In genomic region chr2:29628078-29628765, GRCh38 we compare ENCODE assay signal across 24 cellular contexts.
DNase-seq lines count a peak whose midpoint lies in the region; ATAC-seq and TF ChIP-seq lines count a peak whose summit lies in the region.
"Had no signal": no experiment of that assay in that cellular context is flagged by ENCODE, and none has a peak within 500 bp of the region (broad histone marks: within the 10 kb centered on the region; RNA-seq: fewer than 3 reads in every experiment).

No MANE protein-coding gene starts in this region.

- no peak for TF ChIP-seq CTCF in epithelial cell of esophagus (IDR thresholded peaks at IDR 0.05; ENCODE audit: insufficient read depth, low read depth, low read length, missing control alignments)

- DNase-seq in GM23248 (peak; percentile 39), NCI-H524 treated with DMSO at 0.1 percent for 48 hours (lab: John Stamatoyannopoulos, UW) (peak; percentile 24), epithelial cell of esophagus (ENCODE audit: low read depth) (peak; percentile 37), skeletal muscle cell (ENCODE audit: low read depth) (peak; percentile 13), OCI-M2 (lab: John Stamatoyannopoulos, UW; ENCODE audit: unreplicated experiment) (no peak)
- DNase-seq in stimulated activated naive CD4-positive, alpha-beta T cell treated with Interleukin-2 at 50 U/mL for 16 hours (lab: John Stamatoyannopoulos, UW), result no peak
- no peak for DNase-seq in activated naive CD4-positive, alpha-beta T cell treated with anti-CD3 and anti-CD28 coated beads, Interleukin-2, amount 50 U/mL, for 72 hours (ENCODE audit: low spot score in 2 of 2)
- DNase-seq: activated CD4-positive, alpha-beta T cell treated with anti-CD3 and anti-CD28 coated beads, Interleukin-2, amount 50 U/mL, for 4 hours; activated effector memory CD4-positive, alpha-beta T cell treated with anti-CD3 and anti-CD28 coated beads, Interleukin-2, amount 50 U/mL, for 16 hours; adrenal gland; AML-193; central memory CD4-positive, alpha-beta T cell; foreskin melanocyte; H7; naive thymus-derived CD8-positive, alpha-beta T cell; NCI-H2107; NCI-H510A; SHP77; stimulated activated CD4-positive, alpha-beta T cell treated with anti-CD3 and anti-CD28 coated beads, Interleukin-1b, Interleukin-23, amount 100 ng/mL, for 48 hours; stimulated activated naive CD4-positive, alpha-beta T cell; T-helper 17 cell; tibial artery had no signal

- H3K4me2 ChIP-seq in GM23248 (ENCODE audit: unreplicated experiment), result peak overlapping the region; percentile 52

- peaks cover 29% of the 10 kb centered on the region for H3K4me1 ChIP-seq in GM23248 (ENCODE audit: insufficient read depth)
- H3K4me1 ChIP-seq: adrenal gland, tibial artery had no signal

- WGBS in GM23248 (ENCODE audit: low coverage in 1 of 2, low lambda C conversion rate in 2 of 2, missing lambda C conversion rate in 2 of 2), 2 experiments, result 16% methylated on average over 2 of the region's 2 CpGs

- no peaks in the 10 kb centered on the region for H3K9me3 ChIP-seq in GM23248 (ENCODE audit: low read depth)
- H3K9me3 ChIP-seq: adrenal gland, pancreas, tibial artery had no signal

- peaks cover 24% of the 10 kb centered on the region for H3F3A ChIP-seq in GM23248 (ENCODE audit: insufficient read depth)

- no peak overlapping the region for H3K27ac ChIP-seq in GM23248
- H3K27ac ChIP-seq: adrenal gland, pancreas, tibial artery had no signal

- H3K4me3 ChIP-seq in GM23248 (no peak overlapping the region), epithelial cell of esophagus (ENCODE audit: low read length) (no peak overlapping the region), skeletal muscle cell (ENCODE audit: low read depth, low read length) (no peak overlapping the region)
- H3K4me3 ChIP-seq: adrenal gland, pancreas, tibial artery had no signal

- no peaks in the 10 kb centered on the region for H3K9me3 Mint-ChIP-seq in activated naive CD4-positive, alpha-beta T cell treated with anti-CD3 and anti-CD28 coated beads, Interleukin-2, amount 50 U/mL, for 72 hours
- H3K9me3 Mint-ChIP-seq: naive thymus-derived CD8-positive, alpha-beta T cell had no signal

- H3K36me3 Mint-ChIP-seq in activated naive CD4-positive, alpha-beta T cell treated with anti-CD3 and anti-CD28 coated beads, Interleukin-2, amount 50 U/mL, for 72 hours, result no peaks in the 10 kb centered on the region
- H3K36me3 Mint-ChIP-seq: naive thymus-derived CD8-positive, alpha-beta T cell had no signal

- in situ Hi-C loops in GM23248 (cut with MboI), result no loop called here

- H3K27ac Mint-ChIP-seq in activated naive CD4-positive, alpha-beta T cell treated with anti-CD3 and anti-CD28 coated beads, Interleukin-2, amount 50 U/mL, for 72 hours, result no peak overlapping the region
- H3K27ac Mint-ChIP-seq: naive thymus-derived CD8-positive, alpha-beta T cell; T-helper 17 cell had no signal

- no peaks in the 10 kb centered on the region for H4K20me1 ChIP-seq in GM23248 (ENCODE audit: insufficient read depth)

- H3K9me2 ChIP-seq in GM23248 (ENCODE audit: insufficient read depth), result no peaks in the 10 kb centered on the region

- H3K79me2 ChIP-seq in GM23248 (ENCODE audit: insufficient read depth), result no peaks in the 10 kb centered on the region

- ATAC-seq in activated naive CD4-positive, alpha-beta T cell treated with anti-CD3 and anti-CD28 coated beads, Interleukin-2, amount 50 U/mL, for 72 hours, result no peak
- ATAC-seq: naive thymus-derived CD8-positive, alpha-beta T cell; sciatic nerve; T-helper 17 cell had no signal

- H2AFZ ChIP-seq in GM23248, result no peak overlapping the region

- no peaks in the 10 kb centered on the region for H3K27me3 ChIP-seq in GM23248 (replicated peaks; ENCODE audit: insufficient read depth)
- H3K27me3 ChIP-seq: adrenal gland, pancreas had no signal

- H3K9ac ChIP-seq in GM23248, result no peak overlapping the region

- H3K36me3 ChIP-seq in GM23248 (ENCODE audit: low read depth), result no peaks in the 10 kb centered on the region
- H3K36me3 ChIP-seq: adrenal gland, pancreas, tibial artery had no signal

Comparison
In these comparisons a context has a peak if more than half of its experiments do, and no peak if none do; other contexts are left out.
1. DNase-seq: peak in GM23248 (single experiment), NCI-H524 treated with DMSO at 0.1 percent for 48 hours (single experiment), epithelial cell of esophagus (single experiment) and skeletal muscle cell (single experiment); none in OCI-M2 (single experiment), stimulated activated naive CD4-positive, alpha-beta T cell treated with Interleukin-2 at 50 U/mL for 16 hours (single experiment) and activated naive CD4-positive, alpha-beta T cell treated with anti-CD3 and anti-CD28 coated beads, Interleukin-2, amount 50 U/mL, for 72 hours (0 of 2).